19 cellular contexts compared by ENCODE assay signal in genomic region chr11:114426280-114426679, GRCh38.
"Had no signal": no experiment of that assay in that cellular context is flagged by ENCODE, and none has a peak within 500 bp of the region (broad histone marks: within the 10 kb centered on the region; RNA-seq: fewer than 3 reads in every experiment).

No MANE protein-coding gene starts in this region.

- H3K4me3 ChIP-seq: colonic mucosa, hepatocyte, neural progenitor cell, pancreas, smooth muscle cell, tibial artery, upper lobe of left lung, vagina had no signal

- DNase-seq: colonic mucosa; effector CD4-positive, alpha-beta T cell; endodermal cell; foreskin melanocyte; head of caudate nucleus; left colon; midbrain; occipital lobe; pancreas; stimulated activated CD4-positive, alpha-beta T cell treated with anti-CD3 and anti-CD28 coated beads, Interleukin-2, amount 100 ng/mL, for 48 hours; stimulated activated naive CD4-positive, alpha-beta T cell treated with Interleukin-2 at 50 U/mL for 16 hours; tibial artery; upper lobe of left lung had no signal

- H3K9ac ChIP-seq: neural progenitor cell had no signal

- H3K4me1 ChIP-seq: colonic mucosa, neural progenitor cell, pancreas, tibial artery, vagina had no signal

- H3K27me3 ChIP-seq: colonic mucosa, hepatocyte, neural progenitor cell, pancreas, tibial artery, upper lobe of left lung, vagina had no signal

- H3K9me3 ChIP-seq: colonic mucosa, pancreas, tibial artery, upper lobe of left lung, vagina had no signal

- H3K4me2 ChIP-seq: hepatocyte, neural progenitor cell, smooth muscle cell had no signal

- FAIRE-seq: endothelial cell of umbilical vein, pancreas had no signal

- H3K79me2 ChIP-seq: hepatocyte had no signal

- ATAC-seq: left colon; natural killer cell treated with Interleukin-12 subunit alpha and Interleukin-12 subunit beta and Interleukin-15 and Interleukin-18, amount 100 ng/mL, for 72 hours; pancreas had no signal

- H3K27ac ChIP-seq: colonic mucosa, hepatocyte, neural progenitor cell, pancreas, tibial artery, upper lobe of left lung, vagina had no signal

- H2AFZ ChIP-seq: hepatocyte, neural progenitor cell had no signal

- H3K36me3 ChIP-seq: colonic mucosa, neural progenitor cell, pancreas, upper lobe of left lung had no signal
